Comparison of ENCODE assay signal across 2 cellular contexts in genomic region chr3:185106491-185106890, GRCh38. TPM values are rescaled to one million over a fixed set of nuclear protein-coding genes. Genes with fewer than 3 reads are reported as not detected.
"Had no signal": no experiment of that assay in that cellular context is flagged by ENCODE, and none has a peak within 500 bp of the region (broad histone marks: within the 10 kb centered on the region; RNA-seq: fewer than 3 reads in every experiment).

No MANE protein-coding gene starts in this region.

RNA-seq across cellular contexts. Expression of gene C3orf70, which starts 46.4 kb away (rescaled TPM):
- total RNA-seq: NCI-H460, PC-9 had no signal
